Comparison of ENCODE assay signal across 18 cellular contexts in the genomic region with DNA sequence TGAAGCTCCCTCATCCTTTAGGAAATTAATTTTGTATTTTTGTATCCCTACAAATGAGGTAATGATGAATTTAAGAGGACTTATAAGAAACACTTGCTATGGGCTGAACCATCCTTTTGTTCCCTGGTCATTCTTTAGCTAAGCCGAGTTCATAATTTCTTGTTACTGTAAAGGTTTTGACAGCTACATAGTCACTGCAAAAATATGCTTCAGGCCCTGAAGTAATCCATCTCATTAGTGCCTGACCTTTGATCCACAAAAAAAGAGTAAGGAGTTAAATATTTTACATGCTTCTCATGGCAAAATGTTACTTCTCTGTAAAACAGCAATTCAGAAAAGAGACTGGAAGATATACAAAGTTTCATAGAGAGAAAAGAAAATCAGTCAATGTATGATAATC.
A peak's percentile ranks its signal among the peaks of the same experiment; 100 is the strongest.
DNase-seq lines count a peak whose midpoint lies in the region; ATAC-seq and TF ChIP-seq lines count a peak whose summit lies in the region.
"Had no signal": no experiment of that assay in that cellular context is flagged by ENCODE, and none has a peak within 500 bp of the region (broad histone marks: within the 10 kb centered on the region; RNA-seq: fewer than 3 reads in every experiment).

No MANE protein-coding gene starts in this region.

- H3K4me2 ChIP-seq in fibroblast of lung (ENCODE audit: extremely low read depth, insufficient read depth, low read length), result no peak overlapping the region

- no peaks in the 10 kb centered on the region for H3K36me3 Mint-ChIP-seq in activated T-cell treated with anti-CD3 and anti-CD28 coated beads, Interleukin-2, amount 50 U/mL, for 4 hours (ENCODE audit: insufficient read depth)
- H3K36me3 Mint-ChIP-seq: naive thymus-derived CD4-positive, alpha-beta T cell had no signal

- H3K27me3 ChIP-seq in RWPE2 (ENCODE audit: insufficient read depth, poor library complexity, severe bottlenecking) (no peaks in the 10 kb centered on the region), fibroblast of lung (ENCODE audit: control insufficient read depth, insufficient read depth, low read length) (no peaks in the 10 kb centered on the region), SJCRH30 (no peaks in the 10 kb centered on the region)
- H3K27me3 ChIP-seq: colonic mucosa, testis had no signal

- no peak for TF ChIP-seq POLR2A in lower leg skin (IDR thresholded peaks at IDR 0.05)

- H3K27ac ChIP-seq in RWPE2 (ENCODE audit: poor library complexity, severe bottlenecking) (peak overlapping the region; percentile 25), fibroblast of lung (ENCODE audit: insufficient read depth, low read length) (no peak overlapping the region), SJCRH30 (no peak overlapping the region)
- H3K27ac ChIP-seq: colonic mucosa, lower lobe of right lung, testis had no signal

- H3K4me3 Mint-ChIP-seq in activated T-cell treated with anti-CD3 and anti-CD28 coated beads, Interleukin-2, amount 50 U/mL, for 4 hours, result no peak overlapping the region
- H3K4me3 Mint-ChIP-seq: naive thymus-derived CD4-positive, alpha-beta T cell had no signal

- H3K36me3 ChIP-seq in RWPE2 (ENCODE audit: low read depth) (no peaks in the 10 kb centered on the region), fibroblast of lung (ENCODE audit: control insufficient read depth, insufficient read depth, low read length) (no peaks in the 10 kb centered on the region), SJCRH30 (no peaks in the 10 kb centered on the region)
- H3K36me3 ChIP-seq: colonic mucosa, lower lobe of right lung had no signal

- TF ChIP-seq CTCF in RWPE2 (IDR thresholded peaks at IDR 0.05; ENCODE audit: poor library complexity, severe bottlenecking), result no peak
- TF ChIP-seq CTCF in fibroblast of lung (conservative IDR thresholded peaks at IDR 0.05 in 1 of 2, IDR thresholded peaks at IDR 0.05 in 1 of 2; ENCODE audit: low read depth in 1 of 2, low read length in 2 of 2), result no peak
- TF ChIP-seq CTCF in lower leg skin (IDR thresholded peaks at IDR 0.05), result no peak

- no peak overlapping the region for H3K4me3 ChIP-seq in RWPE2 (ENCODE audit: severe bottlenecking)
- no peak overlapping the region for H3K4me3 ChIP-seq in fibroblast of lung (replicated peaks in 1 of 4; ENCODE audit: control extremely low read depth in 1 of 4, insufficient read depth in 1 of 4, low read depth in 3 of 4, low read length in 4 of 4)
- no peak overlapping the region for H3K4me3 ChIP-seq in lower leg skin (ENCODE audit: low read depth, poor library complexity, severe bottlenecking)
- H3K4me3 ChIP-seq in SJCRH30, result no peak overlapping the region
- H3K4me3 ChIP-seq: colonic mucosa, lower lobe of right lung, testis had no signal

- H2AFZ ChIP-seq in fibroblast of lung (ENCODE audit: low read length), result no peak overlapping the region

- peaks cover 5% of the 10 kb centered on the region for H3K9me3 Mint-ChIP-seq in activated T-cell treated with anti-CD3 and anti-CD28 coated beads, Interleukin-2, amount 50 U/mL, for 4 hours

- H3K9me3 ChIP-seq in RWPE2 (ENCODE audit: severe bottlenecking) (no peaks in the 10 kb centered on the region), fibroblast of lung (ENCODE audit: control insufficient read depth, insufficient read depth, low read depth, low read length) (no peaks in the 10 kb centered on the region), SJCRH30 (replicated peaks) (no peaks in the 10 kb centered on the region)
- H3K9me3 ChIP-seq: colonic mucosa, lower lobe of right lung, testis had no signal

- H3K79me2 ChIP-seq in fibroblast of lung (ENCODE audit: control insufficient read depth, insufficient read depth, low read length), result no peaks in the 10 kb centered on the region

- intact Hi-C loops in lower leg skin (cut with DNase I; ENCODE audit: low total_unique reads) (no loop called here), posterior vena cava (cut with DNase I) (no loop called here)

- ATAC-seq in RWPE2 (ENCODE audit: low read depth), result peak; percentile 88
- no peak for ATAC-seq in activated T-cell treated with anti-CD3 and anti-CD28 coated beads, Interleukin-2, amount 50 U/mL, for 4 hours
- ATAC-seq: lower lobe of right lung; naive thymus-derived CD4-positive, alpha-beta T cell; Panc1 had no signal

- no peak overlapping the region for H3K9ac ChIP-seq in fibroblast of lung (ENCODE audit: insufficient read depth, low read length)

- WGBS in lower leg skin, 2 donors, result 33 to 60% methylated on average over 1 of the region's 1 CpG

- H3K27me3 Mint-ChIP-seq in activated T-cell treated with anti-CD3 and anti-CD28 coated beads, Interleukin-2, amount 50 U/mL, for 4 hours (ENCODE audit: low read depth), result no peaks in the 10 kb centered on the region
- H3K27me3 Mint-ChIP-seq: naive thymus-derived CD4-positive, alpha-beta T cell had no signal

- DNase-seq in EL, result peak; percentile 90
- no peak for DNase-seq in RWPE2 (ENCODE audit: low spot score)
- DNase-seq in fibroblast of lung (ENCODE audit: low read depth in 2 of 2), result peak; percentile 65 to 90
- DNase-seq in retina, result peak; percentile 11
- no peak for DNase-seq in lower leg skin (ENCODE audit: low spot score in 2 of 2)
- DNase-seq in activated T-cell treated with anti-CD3 and anti-CD28 coated beads, Interleukin-2, amount 50 U/mL, for 4 hours, result no peak
- no peak for DNase-seq in SJCRH30
- DNase-seq in posterior vena cava (ENCODE audit: low spot score), result no peak
- DNase-seq: activated CD4-positive, alpha-beta T cell treated with anti-CD3 and anti-CD28 coated beads for 48 hours; aorta; C1 segment of cervical spinal cord; colonic mucosa; lower lobe of right lung; naive thymus-derived CD4-positive, alpha-beta T cell; NCI-H1417; NCI-H2171 treated with DMSO at 0.1 percent for 48 hours; testis had no signal

- H4K20me1 ChIP-seq in fibroblast of lung (ENCODE audit: control insufficient read depth, extremely low read depth, insufficient read depth, low read length), result no peaks in the 10 kb centered on the region

- no peaks in the 10 kb centered on the region for H3K4me1 Mint-ChIP-seq in activated T-cell treated with anti-CD3 and anti-CD28 coated beads, Interleukin-2, amount 50 U/mL, for 4 hours (ENCODE audit: low read depth)
- H3K4me1 Mint-ChIP-seq: naive thymus-derived CD4-positive, alpha-beta T cell had no signal

- H3K4me1 ChIP-seq in RWPE2 (ENCODE audit: insufficient read depth, poor library complexity, severe bottlenecking), result peaks cover 8% of the 10 kb centered on the region
- peaks cover 4% of the 10 kb centered on the region for H3K4me1 ChIP-seq in fibroblast of lung (ENCODE audit: control insufficient read depth, extremely low read depth, insufficient read depth, low read length)
- no peaks in the 10 kb centered on the region for H3K4me1 ChIP-seq in SJCRH30
- H3K4me1 ChIP-seq: colonic mucosa, lower lobe of right lung, testis had no signal

Comparison
In these comparisons a context has a peak if more than half of its experiments do, and no peak if none do; other contexts are left out.
1. DNase-seq: peak in EL (single experiment), fibroblast of lung (2 of 2) and retina (single experiment); none in RWPE2 (single experiment), lower leg skin (0 of 2), activated T-cell treated with anti-CD3 and anti-CD28 coated beads, Interleukin-2, amount 50 U/mL, for 4 hours (single experiment), SJCRH30 (0 of 2) and posterior vena cava (single experiment).